9 cellular contexts compared by ENCODE assay signal in the genomic region with DNA sequence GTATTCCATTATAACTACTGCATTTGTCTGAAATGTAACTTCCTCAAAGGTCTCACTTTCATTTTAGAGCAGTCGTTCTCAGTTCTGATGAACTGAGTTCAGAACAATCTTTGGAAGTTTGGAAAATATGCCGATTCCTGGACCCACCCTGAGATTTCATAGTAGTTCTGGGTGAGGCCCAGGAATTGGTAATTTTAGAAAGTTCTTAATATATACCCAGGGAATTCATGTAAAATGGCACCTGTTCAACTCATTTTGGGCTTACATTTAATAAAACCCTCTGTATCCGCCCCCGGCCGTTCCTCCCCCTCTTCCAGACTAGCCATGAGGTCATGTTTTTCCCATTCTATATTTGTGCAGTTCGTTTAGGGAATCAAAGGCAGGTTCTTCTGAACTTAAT. TPM values are rescaled to one million over a fixed set of nuclear protein-coding genes. Genes with fewer than 3 reads are reported as not detected.
A peak's percentile ranks its signal among the peaks of the same experiment; 100 is the strongest.
DNase-seq lines count a peak whose midpoint lies in the region; ATAC-seq and TF ChIP-seq lines count a peak whose summit lies in the region.
"Had no signal": no experiment of that assay in that cellular context is flagged by ENCODE, and none has a peak within 500 bp of the region (broad histone marks: within the 10 kb centered on the region; RNA-seq: fewer than 3 reads in every experiment).

No MANE protein-coding gene starts in this region.

- peaks cover 46 to 62% of the 10 kb centered on the region in 2 donors for H3K4me1 ChIP-seq in thyroid gland

- no peak for TF ChIP-seq CTCF in thyroid gland (IDR thresholded peaks at IDR 0.05)

- H3K27ac ChIP-seq in thyroid gland: peak overlapping the region; percentile 91 to 99 (median 93)

- ATAC-seq in activated CD4-positive, alpha-beta T cell treated with anti-CD3 and anti-CD28 coated beads for 36 hours: no peak
- ATAC-seq in activated CD8-positive, alpha-beta T cell treated with anti-CD3 and anti-CD28 coated beads, Interleukin-2, amount 10 ng/mL, durations not matched to agents 7 days and 5 days: no peak
- peak; percentile 20 for ATAC-seq in left lobe of liver

- intact Hi-C loops in activated CD4-positive, alpha-beta T cell treated with anti-CD3 and anti-CD28 coated beads for 36 hours (cut with DNase I, micrococcal nuclease): loop anchor here in 1 of 2 experiments (5.0 kb wide), 1 partner anchor 180 kb away; no protein-coding TSS in a partner anchor
- intact Hi-C loops in thyroid gland (cut with DNase I): loop anchor here (5.0 to 10.0 kb wide), 2 partner anchors 115 to 183 kb away; no protein-coding TSS in a partner anchor

- H3K27me3 Mint-ChIP-seq in activated CD4-positive, alpha-beta T cell treated with anti-CD3 and anti-CD28 coated beads for 36 hours: no peaks in the 10 kb centered on the region
- peaks cover 6% of the 10 kb centered on the region for H3K27me3 Mint-ChIP-seq in activated CD8-positive, alpha-beta T cell treated with anti-CD3 and anti-CD28 coated beads, Interleukin-2, amount 10 ng/mL, durations not matched to agents 7 days and 5 days (ENCODE audit: low read depth)

- peaks cover 50% of the 10 kb centered on the region for H3K4me1 Mint-ChIP-seq in activated CD4-positive, alpha-beta T cell treated with anti-CD3 and anti-CD28 coated beads for 36 hours
- peaks cover 37% of the 10 kb centered on the region for H3K4me1 Mint-ChIP-seq in activated CD8-positive, alpha-beta T cell treated with anti-CD3 and anti-CD28 coated beads, Interleukin-2, amount 10 ng/mL, durations not matched to agents 7 days and 5 days (ENCODE audit: low read depth)

- POLR2A ChIA-PET in activated CD4-positive, alpha-beta T cell treated with anti-CD3 and anti-CD28 coated beads for 36 hours (lab: Charles Lee): no interaction called here
- POLR2A ChIA-PET in activated CD8-positive, alpha-beta T cell treated with anti-CD3 and anti-CD28 coated beads, Interleukin-2, amount 10 ng/mL, durations not matched to agents 7 days and 5 days (lab: Charles Lee): no interaction called here

- no peak overlapping the region for H3K4me3 ChIP-seq in thyroid gland (replicated peaks in 1 of 3)

- no peak for TF ChIP-seq POLR2A in thyroid gland (IDR thresholded peaks at IDR 0.05)

- no peak overlapping the region for H3K27ac Mint-ChIP-seq in activated CD4-positive, alpha-beta T cell treated with anti-CD3 and anti-CD28 coated beads for 36 hours
- H3K27ac Mint-ChIP-seq in activated CD8-positive, alpha-beta T cell treated with anti-CD3 and anti-CD28 coated beads, Interleukin-2, amount 10 ng/mL, durations not matched to agents 7 days and 5 days: peak overlapping the region; percentile 65

- no peaks in the 10 kb centered on the region for H3K36me3 ChIP-seq in thyroid gland

- H3K4me3 Mint-ChIP-seq in activated CD4-positive, alpha-beta T cell treated with anti-CD3 and anti-CD28 coated beads for 36 hours: peak overlapping the region; percentile 13
- H3K4me3 Mint-ChIP-seq in activated CD8-positive, alpha-beta T cell treated with anti-CD3 and anti-CD28 coated beads, Interleukin-2, amount 10 ng/mL, durations not matched to agents 7 days and 5 days: no peak overlapping the region

- no peaks in the 10 kb centered on the region for H3K9me3 Mint-ChIP-seq in activated CD4-positive, alpha-beta T cell treated with anti-CD3 and anti-CD28 coated beads for 36 hours (ENCODE audit: low read depth)
- no peaks in the 10 kb centered on the region for H3K9me3 Mint-ChIP-seq in activated CD8-positive, alpha-beta T cell treated with anti-CD3 and anti-CD28 coated beads, Interleukin-2, amount 10 ng/mL, durations not matched to agents 7 days and 5 days (ENCODE audit: insufficient read depth)

- CTCF ChIA-PET in activated CD4-positive, alpha-beta T cell treated with anti-CD3 and anti-CD28 coated beads for 36 hours (lab: Charles Lee): interaction anchor here (5.0 to 6.0 kb wide), 2 partner anchors 112 to 114 kb away, joined by 46 to 145 read pairs; no protein-coding TSS in a partner anchor
- CTCF ChIA-PET in activated CD8-positive, alpha-beta T cell treated with anti-CD3 and anti-CD28 coated beads, Interleukin-2, amount 10 ng/mL, durations not matched to agents 7 days and 5 days (lab: Charles Lee): interaction anchor here (0.6 to 8.8 kb wide), 3 partner anchors 112 to 295 kb away, joined by 3 to 204 read pairs (median 55); no protein-coding TSS in a partner anchor

- H3K9me3 ChIP-seq in thyroid gland: no peaks in the 10 kb centered on the region

- no peaks in the 10 kb centered on the region for H3K36me3 Mint-ChIP-seq in activated CD4-positive, alpha-beta T cell treated with anti-CD3 and anti-CD28 coated beads for 36 hours (ENCODE audit: low read depth)
- H3K36me3 Mint-ChIP-seq in activated CD8-positive, alpha-beta T cell treated with anti-CD3 and anti-CD28 coated beads, Interleukin-2, amount 10 ng/mL, durations not matched to agents 7 days and 5 days (ENCODE audit: low read depth): no peaks in the 10 kb centered on the region

- H3K27me3 ChIP-seq in thyroid gland: no peaks in the 10 kb centered on the region

- WGBS in thyroid gland, 2 donors: 55 to 57% methylated on average over 6 of the region's 6 CpGs

- no peak for DNase-seq in activated CD4-positive, alpha-beta T cell treated with anti-CD3 and anti-CD28 coated beads for 36 hours
- DNase-seq in activated CD4-positive, alpha-beta T cell treated with anti-CD3 and anti-CD28 coated beads, Interleukin-2, amount 50 U/mL, for 4 hours: no peak
- DNase-seq in activated CD8-positive, alpha-beta T cell treated with anti-CD3 and anti-CD28 coated beads, Interleukin-2, amount 10 ng/mL, durations not matched to agents 7 days and 5 days: no peak
- DNase-seq in left lobe of liver (ENCODE audit: low spot score) (no peak), thyroid gland (no peak), NCI-H345 treated with DMSO at 0.1 percent for 48 hours (lab: John Stamatoyannopoulos, UW; ENCODE audit: unreplicated experiment) (no peak), NCI-H345 (lab: John Stamatoyannopoulos, UW) (no peak), anterior cingulate cortex (lab: John Stamatoyannopoulos, UW) (no peak)

RNA-seq across cellular contexts. Expression of gene GSG1, which starts 5.9 kb away (rescaled TPM):
- total RNA-seq in activated CD4-positive, alpha-beta T cell treated with anti-CD3 and anti-CD28 coated beads for 36 hours: not detected
- not detected for total RNA-seq in activated CD8-positive, alpha-beta T cell treated with anti-CD3 and anti-CD28 coated beads, Interleukin-2, amount 10 ng/mL, durations not matched to agents 7 days and 5 days
- total RNA-seq in left lobe of liver (not detected), thyroid gland (1 to 10 TPM in 1 of 4 donors, not detected in 3; 1.2 TPM)
- total RNA-seq: M059J had no signal

RNA-seq across cellular contexts. Expression of gene FAM234B, which starts 53.3 kb away (rescaled TPM):
- 10 to 100 TPM; 11.1 to 12.2 TPM for total RNA-seq in activated CD4-positive, alpha-beta T cell treated with anti-CD3 and anti-CD28 coated beads for 36 hours
- total RNA-seq in activated CD8-positive, alpha-beta T cell treated with anti-CD3 and anti-CD28 coated beads, Interleukin-2, amount 10 ng/mL, durations not matched to agents 7 days and 5 days: 1 to 10 TPM; 4.2 to 4.3 TPM
- total RNA-seq in left lobe of liver (4.4 TPM), thyroid gland (10 to 100 TPM; 15.7 to 23.2 (median 19.3) TPM)
